ENCODE assay signal across 3 cellular contexts in the genomic region with DNA sequence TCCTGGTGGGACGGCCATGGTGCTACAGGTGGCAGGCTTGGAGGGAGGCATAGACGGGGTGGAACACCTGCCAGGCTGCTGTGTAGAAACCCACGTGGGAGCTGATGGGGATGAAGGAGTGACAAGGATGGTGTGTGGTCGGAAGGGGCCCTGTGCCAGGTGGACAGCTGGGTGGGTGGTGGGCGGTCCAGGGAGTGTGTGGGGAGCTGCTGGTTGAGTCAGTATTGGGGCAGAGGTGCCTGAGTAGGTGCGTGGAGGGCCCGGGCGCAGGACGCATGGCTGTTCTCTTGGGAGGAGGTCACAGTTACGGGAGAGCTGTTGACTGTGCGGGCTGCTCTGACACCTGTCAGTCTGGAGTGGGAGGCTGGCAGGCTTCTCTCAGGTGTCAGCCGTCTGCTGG.
TF ChIP-seq lines count a peak whose summit lies in the region.

No MANE protein-coding gene starts in this region.

TF ChIP-seq in SK-N-SH, 30 proteins besides CTCF, POLR2A, EP300 and RAD21:
- TF ChIP-seq RCOR1 (IDR thresholded peaks at IDR 0.05; ENCODE audit: low read length), result no peak
- TF ChIP-seq MXI1 (IDR thresholded peaks at IDR 0.05; ENCODE audit: low read depth, low read length), result no peak
- TF ChIP-seq FOXM1 (IDR thresholded peaks at IDR 0.05; ENCODE audit: low read depth), result no peak
- TF ChIP-seq, protein P1, sequence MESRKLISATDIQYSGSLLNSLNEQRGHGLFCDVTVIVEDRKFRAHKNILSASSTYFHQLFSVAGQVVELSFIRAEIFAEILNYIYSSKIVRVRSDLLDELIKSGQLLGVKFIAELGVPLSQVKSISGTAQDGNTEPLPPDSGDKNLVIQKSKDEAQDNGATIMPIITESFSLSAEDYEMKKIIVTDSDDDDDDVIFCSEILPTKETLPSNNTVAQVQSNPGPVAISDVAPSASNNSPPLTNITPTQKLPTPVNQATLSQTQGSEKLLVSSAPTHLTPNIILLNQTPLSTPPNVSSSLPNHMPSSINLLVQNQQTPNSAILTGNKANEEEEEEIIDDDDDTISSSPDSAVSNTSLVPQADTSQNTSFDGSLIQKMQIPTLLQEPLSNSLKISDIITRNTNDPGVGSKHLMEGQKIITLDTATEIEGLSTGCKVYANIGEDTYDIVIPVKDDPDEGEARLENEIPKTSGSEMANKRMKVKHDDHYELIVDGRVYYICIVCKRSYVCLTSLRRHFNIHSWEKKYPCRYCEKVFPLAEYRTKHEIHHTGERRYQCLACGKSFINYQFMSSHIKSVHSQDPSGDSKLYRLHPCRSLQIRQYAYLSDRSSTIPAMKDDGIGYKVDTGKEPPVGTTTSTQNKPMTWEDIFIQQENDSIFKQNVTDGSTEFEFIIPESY (IDR thresholded peaks at IDR 0.05; ENCODE audit: borderline replicate concordance, low read depth), result no peak
- no peak for TF ChIP-seq TAF1 (IDR thresholded peaks at IDR 0.05; ENCODE audit: borderline replicate concordance, low read depth, low read length)
- no peak for TF ChIP-seq POLR2AphosphoS5 (IDR thresholded peaks at IDR 0.05; ENCODE audit: low read depth, low read length)
- no peak for TF ChIP-seq GABPA (IDR thresholded peaks at IDR 0.05; ENCODE audit: low read depth)
- TF ChIP-seq RXRA (IDR thresholded peaks at IDR 0.05; ENCODE audit: borderline replicate concordance, low read depth), result no peak
TF ChIP-seq in SK-N-SH: peak in this region for 0.

TF ChIP-seq in SK-N-SH treated with all-trans-retinoic acid at 6 μM for 48 hours, 23 proteins besides CTCF, POLR2A, EP300 and RAD21:
- TF ChIP-seq RARB (CRISPR knock-in tag; IDR thresholded peaks at IDR 0.05) (no peak), TOX (CRISPR knock-in tag; IDR thresholded peaks at IDR 0.05; ENCODE audit: borderline replicate concordance) (no peak), ESRRG (CRISPR knock-in tag; IDR thresholded peaks at IDR 0.05) (no peak), ZNF70 (CRISPR knock-in tag; IDR thresholded peaks at IDR 0.05) (no peak), ISL1 (CRISPR knock-in tag; IDR thresholded peaks at IDR 0.05) (no peak), ARNTL (CRISPR knock-in tag; IDR thresholded peaks at IDR 0.05; ENCODE audit: borderline replicate concordance, low read depth) (no peak), ZFP30 (CRISPR knock-in tag; IDR thresholded peaks at IDR 0.05) (no peak), PPARA (CRISPR knock-in tag; IDR thresholded peaks at IDR 0.05; ENCODE audit: borderline replicate concordance) (no peak), ZC3H10 (CRISPR knock-in tag; IDR thresholded peaks at IDR 0.05) (no peak), ZFP3 (CRISPR knock-in tag; IDR thresholded peaks at IDR 0.05) (no peak), ZNF8 (CRISPR knock-in tag; IDR thresholded peaks at IDR 0.05) (no peak), ZNF565 (CRISPR knock-in tag; conservative IDR thresholded peaks at IDR 0.05; ENCODE audit: low read depth) (no peak), CSDC2 (CRISPR knock-in tag; IDR thresholded peaks at IDR 0.05) (no peak)
- TF ChIP-seq, protein P2, sequence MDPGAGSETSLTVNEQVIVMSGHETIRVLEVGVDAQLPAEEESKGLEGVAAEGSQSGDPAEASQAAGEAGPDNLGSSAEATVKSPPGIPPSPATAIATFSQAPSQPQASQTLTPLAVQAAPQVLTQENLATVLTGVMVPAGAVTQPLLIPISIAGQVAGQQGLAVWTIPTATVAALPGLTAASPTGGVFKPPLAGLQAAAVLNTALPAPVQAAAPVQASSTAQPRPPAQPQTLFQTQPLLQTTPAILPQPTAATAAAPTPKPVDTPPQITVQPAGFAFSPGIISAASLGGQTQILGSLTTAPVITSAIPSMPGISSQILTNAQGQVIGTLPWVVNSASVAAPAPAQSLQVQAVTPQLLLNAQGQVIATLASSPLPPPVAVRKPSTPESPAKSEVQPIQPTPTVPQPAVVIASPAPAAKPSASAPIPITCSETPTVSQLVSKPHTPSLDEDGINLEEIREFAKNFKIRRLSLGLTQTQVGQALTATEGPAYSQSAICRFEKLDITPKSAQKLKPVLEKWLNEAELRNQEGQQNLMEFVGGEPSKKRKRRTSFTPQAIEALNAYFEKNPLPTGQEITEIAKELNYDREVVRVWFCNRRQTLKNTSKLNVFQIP (CRISPR knock-in tag; IDR thresholded peaks at IDR 0.05; ENCODE audit: borderline replicate concordance, low read depth), result no peak
- TF ChIP-seq, protein P3, sequence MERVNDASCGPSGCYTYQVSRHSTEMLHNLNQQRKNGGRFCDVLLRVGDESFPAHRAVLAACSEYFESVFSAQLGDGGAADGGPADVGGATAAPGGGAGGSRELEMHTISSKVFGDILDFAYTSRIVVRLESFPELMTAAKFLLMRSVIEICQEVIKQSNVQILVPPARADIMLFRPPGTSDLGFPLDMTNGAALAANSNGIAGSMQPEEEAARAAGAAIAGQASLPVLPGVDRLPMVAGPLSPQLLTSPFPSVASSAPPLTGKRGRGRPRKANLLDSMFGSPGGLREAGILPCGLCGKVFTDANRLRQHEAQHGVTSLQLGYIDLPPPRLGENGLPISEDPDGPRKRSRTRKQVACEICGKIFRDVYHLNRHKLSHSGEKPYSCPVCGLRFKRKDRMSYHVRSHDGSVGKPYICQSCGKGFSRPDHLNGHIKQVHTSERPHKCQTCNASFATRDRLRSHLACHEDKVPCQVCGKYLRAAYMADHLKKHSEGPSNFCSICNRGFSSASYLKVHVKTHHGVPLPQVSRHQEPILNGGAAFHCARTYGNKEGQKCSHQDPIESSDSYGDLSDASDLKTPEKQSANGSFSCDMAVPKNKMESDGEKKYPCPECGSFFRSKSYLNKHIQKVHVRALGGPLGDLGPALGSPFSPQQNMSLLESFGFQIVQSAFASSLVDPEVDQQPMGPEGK (CRISPR knock-in tag; IDR thresholded peaks at IDR 0.05; ENCODE audit: borderline replicate concordance), result no peak

TF ChIP-seq in H1, 55 proteins besides CTCF, POLR2A, EP300 and RAD21:
- TF ChIP-seq SRF (IDR thresholded peaks at IDR 0.05; ENCODE audit: low read depth, low read length) (no peak), MAFK (IDR thresholded peaks at IDR 0.05; ENCODE audit: low read depth, low read length) (no peak), SUZ12 (IDR thresholded peaks at IDR 0.05; ENCODE audit: low read length) (no peak), KDM1A (IDR thresholded peaks at IDR 0.05; ENCODE audit: borderline replicate concordance, low read length) (no peak), HDAC2 (IDR thresholded peaks at IDR 0.05; ENCODE audit: borderline replicate concordance in 1 of 2, low read depth in 2 of 2, low read length in 2 of 2) (no peak)
TF ChIP-seq in H1: peak in this region for 0.
